20 cellular contexts compared by ENCODE assay signal in genomic region chr1:203404546-203404945, GRCh38. TPM values are rescaled to one million over a fixed set of nuclear protein-coding genes. Genes with fewer than 3 reads are reported as not detected.
"Had no signal": no experiment of that assay in that cellular context is flagged by ENCODE, and none has a peak within 500 bp of the region (broad histone marks: within the 10 kb centered on the region; RNA-seq: fewer than 3 reads in every experiment).

No MANE protein-coding gene starts in this region.

- H3K27me3 ChIP-seq: body of pancreas, stomach had no signal

- H3K4me1 ChIP-seq: body of pancreas, prostate gland had no signal

- H3K36me3 ChIP-seq: prostate gland, stomach had no signal

- H3K4me3 ChIP-seq: body of pancreas, lung, prostate gland, stomach had no signal

- DNase-seq: activated CD4-positive, alpha-beta T cell treated with anti-CD3 and anti-CD28 coated beads, Interleukin-2, amount 10 ng/mL, durations not matched to agents 7 days and 5 days; activated CD8-positive, alpha-beta memory T cell treated with anti-CD3 and anti-CD28 coated beads, Interleukin-2, amount 10 ng/mL, durations not matched to agents 7 days and 5 days; activated CD8-positive, alpha-beta T cell treated with anti-CD3 and anti-CD28 coated beads for 36 hours; activated effector memory CD4-positive, alpha-beta T cell treated with anti-CD3 and anti-CD28 coated beads, Interleukin-2, amount 50 U/mL, for 16 hours; activated naive CD4-positive, alpha-beta T cell treated with anti-CD3 and anti-CD28 coated beads, Interleukin-2, amount 10 ng/mL, durations not matched to agents 7 days and 5 days; activated T-cell treated with anti-CD3 and anti-CD28 coated beads for 4 hours; body of pancreas; central memory CD4-positive, alpha-beta T cell; effector memory CD4-positive, alpha-beta T cell; midbrain; stimulated activated CD4-positive, alpha-beta T cell treated with anti-CD3 and anti-CD28 coated beads, Interleukin-1b, Interleukin-23, amount 100 ng/mL, for 48 hours; stomach; T-cell had no signal

- H3K27ac ChIP-seq: body of pancreas, VCaP had no signal

- ATAC-seq: activated CD4-positive, CD25-positive, alpha-beta regulatory T cell treated with anti-CD3 and anti-CD28 coated beads, Interleukin-2, amount 50 U/mL, for 24 hours; activated CD8-positive, alpha-beta memory T cell treated with anti-CD3 and anti-CD28 coated beads, Interleukin-2, amount 10 ng/mL, durations not matched to agents 7 days and 5 days; activated CD8-positive, alpha-beta T cell treated with anti-CD3 and anti-CD28 coated beads for 36 hours; body of pancreas; natural killer cell treated with Interleukin-12 subunit alpha and Interleukin-12 subunit beta and Interleukin-15 and Interleukin-18, amount 100 ng/mL, for 72 hours; stimulated activated effector memory CD8-positive, alpha-beta T cell treated with anti-CD3 and anti-CD28 coated beads, Interleukin-12 subunit alpha, Interleukin-12 subunit beta, amount 100 ng/mL, for 72 hours; T-cell had no signal

- H3K9me3 ChIP-seq: body of pancreas, prostate gland, stomach had no signal

RNA-seq across cellular contexts. Expression of gene FMOD, which starts 53.6 kb away (rescaled TPM):
- total RNA-seq: activated CD4-positive, alpha-beta T cell treated with anti-CD3 and anti-CD28 coated beads, Interleukin-2, amount 10 ng/mL, durations not matched to agents 7 days and 5 days; natural killer cell treated with Interleukin-12 subunit alpha and Interleukin-12 subunit beta and Interleukin-15 and Interleukin-18, amount 100 ng/mL, for 72 hours; osteocyte had no signal
